ENCODE assay signal across 2 cellular contexts in genomic region chr1:75810113-75810512, GRCh38. TPM values are rescaled to one million over a fixed set of nuclear protein-coding genes. Genes with fewer than 3 reads are reported as not detected.
"Had no signal": no experiment of that assay in that cellular context is flagged by ENCODE, and none has a peak within 500 bp of the region (broad histone marks: within the 10 kb centered on the region; RNA-seq: fewer than 3 reads in every experiment).

No MANE protein-coding gene starts in this region.

RNA-seq across cellular contexts. Expression of gene MSH4, which starts 13.4 kb away (rescaled TPM):
- total RNA-seq: GM23248, H4 had no signal
